ENCODE assay signal across 1 cellular context in genomic region chr5:173823721-173824567, GRCh38.
TF ChIP-seq lines count a peak whose summit lies in the region.

No MANE protein-coding gene starts in this region.

TF ChIP-seq in HepG2, 621 proteins besides CTCF, POLR2A, EP300 and RAD21 (continued from another document and continues in another):
- TF ChIP-seq ATF4 (CRISPR knock-in tag; IDR thresholded peaks at IDR 0.05), result peak in 1 of 2 experiments; percentile 87; a peak in 2 of 4 replicates
- peak; percentile 31; the same call in 1 of the 2 replicates for TF ChIP-seq ZBTB33 (CRISPR knock-in tag; IDR thresholded peaks at IDR 0.05)
- peak; percentile 86 for TF ChIP-seq ZMYM4 (CRISPR knock-in tag; IDR thresholded peaks at IDR 0.05)
- TF ChIP-seq SRSF4 (IDR thresholded peaks at IDR 0.05; ENCODE audit: low read depth, low read length, poor library complexity, severe bottlenecking), result no peak
- TF ChIP-seq NR3C1 (CRISPR knock-in tag; IDR thresholded peaks at IDR 0.05), result no peak
- peak; percentile 45; the same call in 1 of the 2 replicates for TF ChIP-seq ZNF143 (CRISPR knock-in tag; IDR thresholded peaks at IDR 0.05)
- TF ChIP-seq ZNF691 (CRISPR knock-in tag; IDR thresholded peaks at IDR 0.05; ENCODE audit: borderline replicate concordance, low read depth), result no peak; the same call in 1 of the 2 replicates
- no peak for TF ChIP-seq RBM39 (IDR thresholded peaks at IDR 0.05; ENCODE audit: low read depth, low read length, poor library complexity, severe bottlenecking)
- TF ChIP-seq RBM22 (optimal IDR thresholded peaks at IDR 0.05; ENCODE audit: low read length), result peak; percentile 24
- no peak; the same call in 1 of the 2 replicates for TF ChIP-seq ZBTB3 (CRISPR knock-in tag; IDR thresholded peaks at IDR 0.05; ENCODE audit: borderline replicate concordance, low read depth)
- no peak for TF ChIP-seq CBX2 (IDR thresholded peaks at IDR 0.05; ENCODE audit: low read depth, low read length)
- TF ChIP-seq CBX2 (CRISPR knock-in tag; IDR thresholded peaks at IDR 0.05; ENCODE audit: low read depth), result no peak
- no peak; the same call in 1 of the 2 replicates for TF ChIP-seq THAP7 (CRISPR knock-in tag; IDR thresholded peaks at IDR 0.05)
- no peak for TF ChIP-seq ZNF546 (CRISPR knock-in tag; conservative IDR thresholded peaks at IDR 0.05)
- no peak for TF ChIP-seq ZNF407 (CRISPR knock-in tag; IDR thresholded peaks at IDR 0.05; ENCODE audit: not compliant biosample characterization)
- peak; percentile 53; the same call in 1 of the 2 replicates for TF ChIP-seq TSC22D2 (CRISPR knock-in tag; IDR thresholded peaks at IDR 0.05; ENCODE audit: borderline replicate concordance)
- TF ChIP-seq ZC3H4 (CRISPR knock-in tag; IDR thresholded peaks at IDR 0.05; ENCODE audit: borderline replicate concordance), result no peak
- no peak for TF ChIP-seq NCOA1 (CRISPR knock-in tag; IDR thresholded peaks at IDR 0.05)
- TF ChIP-seq IKZF5 (CRISPR knock-in tag; IDR thresholded peaks at IDR 0.05), result peak; percentile 91
- peak; percentile 96 for TF ChIP-seq DPF2 (CRISPR knock-in tag; IDR thresholded peaks at IDR 0.05; ENCODE audit: borderline replicate concordance, low read depth)
- peak; percentile 87; the same call in 1 of the 2 replicates for TF ChIP-seq ZNF614 (CRISPR knock-in tag; IDR thresholded peaks at IDR 0.05; ENCODE audit: borderline replicate concordance)
- TF ChIP-seq POGK (CRISPR knock-in tag; conservative IDR thresholded peaks at IDR 0.05), result peak; percentile 91
- TF ChIP-seq POLR2AphosphoS2 (IDR thresholded peaks at IDR 0.05; ENCODE audit: low read depth, low read length), result no peak
- TF ChIP-seq ISL2 (CRISPR knock-in tag; IDR thresholded peaks at IDR 0.05), result peak; percentile 92
- TF ChIP-seq ZNF784 (CRISPR knock-in tag; IDR thresholded peaks at IDR 0.05; ENCODE audit: borderline replicate concordance), result peak; percentile 20; the same call in 1 of the 2 replicates
- 0 out of 2 replicates have a peak, but pooled peaks have one; percentile 55 for TF ChIP-seq ZNF160 (CRISPR knock-in tag; IDR thresholded peaks at IDR 0.05)
- peak; percentile 89; the same call in 1 of the 2 replicates for TF ChIP-seq ZNF446 (CRISPR knock-in tag; IDR thresholded peaks at IDR 0.05)
- no peak for TF ChIP-seq ZFP37 (CRISPR knock-in tag; IDR thresholded peaks at IDR 0.05; ENCODE audit: borderline replicate concordance)
- TF ChIP-seq ZNF556 (CRISPR knock-in tag; IDR thresholded peaks at IDR 0.05; ENCODE audit: borderline replicate concordance), result peak; percentile 81; the same call in 1 of the 2 replicates
- peak; percentile 96 for TF ChIP-seq TBL1XR1 (IDR thresholded peaks at IDR 0.05; ENCODE audit: borderline replicate concordance, low read length, partially characterized antibody)
- peak; percentile 98 for TF ChIP-seq HNF1B (CRISPR knock-in tag; IDR thresholded peaks at IDR 0.05)
- TF ChIP-seq BRCA1 (CRISPR knock-in tag; IDR thresholded peaks at IDR 0.05), result peak; percentile 71
- no peak for TF ChIP-seq ZFYVE20 (CRISPR knock-in tag; IDR thresholded peaks at IDR 0.05; ENCODE audit: borderline replicate concordance, low read depth)
- TF ChIP-seq MBD4 (IDR thresholded peaks at IDR 0.05; ENCODE audit: borderline replicate concordance, low read length), result no peak; the same call in 1 of the 2 replicates
